In genomic region chr14:71206123-71206522, GRCh38 we compare ENCODE assay signal across 17 cellular contexts.
"Had no signal": no experiment of that assay in that cellular context is flagged by ENCODE, and none has a peak within 500 bp of the region (broad histone marks: within the 10 kb centered on the region; RNA-seq: fewer than 3 reads in every experiment).

No MANE protein-coding gene starts in this region.

- DNase-seq: activated CD4-positive, alpha-beta T cell treated with anti-CD3 and anti-CD28 coated beads for 1 hour; activated CD4-positive, alpha-beta T cell treated with anti-CD3 and anti-CD28 coated beads, Interleukin-2, amount 50 U/mL, for 1 hour; activated naive CD4-positive, alpha-beta T cell; activated T-cell treated with anti-CD3 and anti-CD28 coated beads, Interleukin-2, amount 50 U/mL, for 24 hours; cerebellar nuclear complex; cortex of kidney; left colon; stimulated activated CD4-positive, alpha-beta T cell treated with anti-CD3 and anti-CD28 coated beads, Interleukin-4, amount 100 ng/mL, for 1 hour; stimulated activated naive CD4-positive, alpha-beta T cell treated with Interleukin-2 at 50 U/mL for 16 hours; T-helper 1 cell had no signal

- H3K4me1 Mint-ChIP-seq: memory B cell had no signal

- H3K27ac Mint-ChIP-seq: activated naive CD8-positive, alpha-beta T cell; activated T-cell treated with anti-CD3 and anti-CD28 coated beads, Interleukin-2, amount 50 U/mL, for 24 hours; activated T-helper 2 cell treated with anti-CD3 and anti-CD28 coated beads, Interferon-gamma antibody, Interleukin-2, Interleukin-4, amounts not matched to agents 10 μg/mL and 5 μg/mL and 100 μg/mL, durations not matched to agents 14 hours and 24 hours and 36 hours; memory B cell had no signal

- H3K27me3 ChIP-seq: adrenal gland, tibial nerve had no signal

- H3K4me1 ChIP-seq: adrenal gland had no signal

- H3K4me3 Mint-ChIP-seq: activated naive CD8-positive, alpha-beta T cell; activated T-cell treated with anti-CD3 and anti-CD28 coated beads, Interleukin-2, amount 50 U/mL, for 24 hours; memory B cell; neural crest cell had no signal

- H3K4me3 ChIP-seq: adrenal gland, tibial nerve had no signal

- H3K9me3 ChIP-seq: adrenal gland, tibial nerve had no signal

- H3K36me3 Mint-ChIP-seq: memory B cell had no signal

- H3K36me3 ChIP-seq: adrenal gland, tibial nerve had no signal

- H3K27ac ChIP-seq: epithelial cell of prostate had no signal
